2 cellular contexts compared by ENCODE assay signal in the genomic region with DNA sequence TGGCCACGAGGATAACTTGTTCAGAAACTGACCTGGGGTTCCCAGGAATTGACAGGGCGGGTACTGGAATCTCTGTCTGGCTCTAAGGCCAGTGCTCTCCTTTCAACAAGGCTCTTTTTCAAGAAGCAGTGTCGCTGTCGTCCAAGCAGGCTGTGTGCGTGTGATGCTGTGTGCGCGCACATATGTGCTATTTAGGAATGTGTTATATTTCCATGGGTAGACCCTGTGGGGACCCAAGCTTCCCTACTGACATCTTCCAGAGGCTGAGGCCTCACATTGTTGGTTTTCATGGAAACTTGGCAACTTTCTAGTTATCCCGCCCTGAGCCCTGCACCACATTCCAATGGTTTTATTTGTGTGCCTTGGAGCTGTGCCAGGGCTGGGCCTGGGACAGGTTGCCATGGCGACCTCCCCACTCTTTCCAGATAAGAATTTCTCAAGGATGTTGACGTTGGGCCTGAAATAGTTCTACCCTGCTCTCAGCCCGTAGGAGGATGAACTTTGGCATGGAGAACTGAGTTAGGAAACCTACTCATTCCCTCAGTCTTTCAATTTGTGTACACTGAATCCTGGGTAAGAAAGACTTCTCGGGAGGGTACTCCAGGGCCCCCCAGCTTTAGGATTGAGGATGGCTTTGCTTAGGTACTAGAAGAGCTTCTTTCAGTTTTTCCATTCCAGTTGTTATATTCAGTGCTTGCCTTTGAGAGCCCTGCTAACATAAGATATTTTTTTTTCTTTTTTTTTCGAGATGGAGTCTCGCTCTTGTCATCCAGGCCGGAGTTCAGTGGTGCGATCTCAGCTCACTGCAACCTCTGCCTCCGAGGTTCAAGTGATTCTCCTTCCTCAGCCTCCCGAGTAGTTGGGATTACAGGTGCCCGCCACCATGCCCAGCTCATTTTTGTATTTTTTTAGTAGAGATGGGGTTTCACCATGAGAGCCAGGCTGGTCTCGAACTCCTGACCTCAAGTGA.
A peak's percentile ranks its signal among the peaks of the same experiment; 100 is the strongest.
TF ChIP-seq lines count a peak whose summit lies in the region.

No MANE protein-coding gene starts in this region.

TF ChIP-seq in HEK293, 187 proteins besides CTCF, POLR2A, EP300 and RAD21 (continued from another document and continues in another):
- TF ChIP-seq ZNF654 (tag by site-specific recombination; IDR thresholded peaks at IDR 0.05; ENCODE audit: low read depth), result no peak
- TF ChIP-seq ZNF658 (tag by site-specific recombination; IDR thresholded peaks at IDR 0.05), result no peak
- TF ChIP-seq, protein P1, sequence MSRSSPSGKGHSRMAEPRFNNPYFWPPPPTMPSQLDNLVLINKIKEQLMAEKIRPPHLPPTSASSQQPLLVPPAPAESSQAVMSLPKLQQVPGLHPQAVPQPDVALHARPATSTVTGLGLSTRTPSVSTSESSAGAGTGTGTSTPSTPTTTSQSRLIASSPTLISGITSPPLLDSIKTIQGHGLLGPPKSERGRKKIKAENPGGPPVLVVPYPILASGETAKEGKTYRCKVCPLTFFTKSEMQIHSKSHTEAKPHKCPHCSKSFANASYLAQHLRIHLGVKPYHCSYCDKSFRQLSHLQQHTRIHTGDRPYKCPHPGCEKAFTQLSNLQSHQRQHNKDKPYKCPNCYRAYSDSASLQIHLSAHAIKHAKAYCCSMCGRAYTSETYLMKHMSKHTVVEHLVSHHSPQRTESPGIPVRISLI (tag by site-specific recombination; IDR thresholded peaks at IDR 0.05), result peak; percentile 70; the same call in 1 of the 2 replicates
- peak; percentile 83 for TF ChIP-seq EGR2 (tag by site-specific recombination; IDR thresholded peaks at IDR 0.05; ENCODE audit: low read depth)
- TF ChIP-seq, protein P2, sequence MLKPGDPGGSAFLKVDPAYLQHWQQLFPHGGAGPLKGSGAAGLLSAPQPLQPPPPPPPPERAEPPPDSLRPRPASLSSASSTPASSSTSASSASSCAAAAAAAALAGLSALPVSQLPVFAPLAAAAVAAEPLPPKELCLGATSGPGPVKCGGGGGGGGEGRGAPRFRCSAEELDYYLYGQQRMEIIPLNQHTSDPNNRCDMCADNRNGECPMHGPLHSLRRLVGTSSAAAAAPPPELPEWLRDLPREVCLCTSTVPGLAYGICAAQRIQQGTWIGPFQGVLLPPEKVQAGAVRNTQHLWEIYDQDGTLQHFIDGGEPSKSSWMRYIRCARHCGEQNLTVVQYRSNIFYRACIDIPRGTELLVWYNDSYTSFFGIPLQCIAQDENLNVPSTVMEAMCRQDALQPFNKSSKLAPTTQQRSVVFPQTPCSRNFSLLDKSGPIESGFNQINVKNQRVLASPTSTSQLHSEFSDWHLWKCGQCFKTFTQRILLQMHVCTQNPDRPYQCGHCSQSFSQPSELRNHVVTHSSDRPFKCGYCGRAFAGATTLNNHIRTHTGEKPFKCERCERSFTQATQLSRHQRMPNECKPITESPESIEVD (tag by site-specific recombination; IDR thresholded peaks at IDR 0.05), result peak; percentile 89
- TF ChIP-seq KLF7 (tag by site-specific recombination; IDR thresholded peaks at IDR 0.05; ENCODE audit: borderline replicate concordance), result no peak
- TF ChIP-seq ZNF133 (tag by site-specific recombination; IDR thresholded peaks at IDR 0.05), result no peak
- TF ChIP-seq, protein P3, sequence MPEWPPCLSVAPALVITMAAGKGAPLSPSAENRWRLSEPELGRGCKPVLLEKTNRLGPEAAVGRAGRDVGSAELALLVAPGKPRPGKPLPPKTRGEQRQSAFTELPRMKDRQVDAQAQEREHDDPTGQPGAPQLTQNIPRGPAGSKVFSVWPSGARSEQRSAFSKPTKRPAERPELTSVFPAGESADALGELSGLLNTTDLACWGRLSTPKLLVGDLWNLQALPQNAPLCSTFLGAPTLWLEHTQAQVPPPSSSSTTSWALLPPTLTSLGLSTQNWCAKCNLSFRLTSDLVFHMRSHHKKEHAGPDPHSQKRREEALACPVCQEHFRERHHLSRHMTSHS (tag by site-specific recombination; IDR thresholded peaks at IDR 0.05), result no peak
- TF ChIP-seq ZFP37 (tag by site-specific recombination; IDR thresholded peaks at IDR 0.05), result no peak
- no peak for TF ChIP-seq SP2 (tag by site-specific recombination; IDR thresholded peaks at IDR 0.05)
- no peak for TF ChIP-seq ZNF626 (tag by site-specific recombination; IDR thresholded peaks at IDR 0.05)
- no peak for TF ChIP-seq ZFP3 (tag by site-specific recombination; IDR thresholded peaks at IDR 0.05; ENCODE audit: low read depth)
- no peak for TF ChIP-seq ZNF549 (tag by site-specific recombination; IDR thresholded peaks at IDR 0.05)
- no peak for TF ChIP-seq ZNF16 (tag by site-specific recombination; IDR thresholded peaks at IDR 0.05; ENCODE audit: low read depth)
- no peak for TF ChIP-seq ZNF544 (tag by site-specific recombination; IDR thresholded peaks at IDR 0.05)
- TF ChIP-seq ZNF391 (tag by site-specific recombination; IDR thresholded peaks at IDR 0.05; ENCODE audit: borderline replicate concordance, low read depth), result no peak
- no peak for TF ChIP-seq ZNF514 (tag by site-specific recombination; IDR thresholded peaks at IDR 0.05)
- TF ChIP-seq, protein P4, sequence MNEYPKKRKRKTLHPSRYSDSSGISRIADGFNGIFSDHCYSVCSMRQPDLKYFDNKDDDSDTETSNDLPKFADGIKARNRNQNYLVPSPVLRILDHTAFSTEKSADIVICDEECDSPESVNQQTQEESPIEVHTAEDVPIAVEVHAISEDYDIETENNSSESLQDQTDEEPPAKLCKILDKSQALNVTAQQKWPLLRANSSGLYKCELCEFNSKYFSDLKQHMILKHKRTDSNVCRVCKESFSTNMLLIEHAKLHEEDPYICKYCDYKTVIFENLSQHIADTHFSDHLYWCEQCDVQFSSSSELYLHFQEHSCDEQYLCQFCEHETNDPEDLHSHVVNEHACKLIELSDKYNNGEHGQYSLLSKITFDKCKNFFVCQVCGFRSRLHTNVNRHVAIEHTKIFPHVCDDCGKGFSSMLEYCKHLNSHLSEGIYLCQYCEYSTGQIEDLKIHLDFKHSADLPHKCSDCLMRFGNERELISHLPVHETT (tag by site-specific recombination; IDR thresholded peaks at IDR 0.05), result no peak
- TF ChIP-seq ZNF169 (tag by site-specific recombination; IDR thresholded peaks at IDR 0.05), result no peak
- no peak for TF ChIP-seq ZNF529 (tag by site-specific recombination; IDR thresholded peaks at IDR 0.05; ENCODE audit: insufficient replicate concordance)
- TF ChIP-seq SCRT2 (tag by site-specific recombination; IDR thresholded peaks at IDR 0.05), result no peak
- no peak for TF ChIP-seq ZNF394 (tag by site-specific recombination; IDR thresholded peaks at IDR 0.05; ENCODE audit: borderline replicate concordance)
- TF ChIP-seq ZNF560 (tag by site-specific recombination; IDR thresholded peaks at IDR 0.05; ENCODE audit: borderline replicate concordance), result no peak
- TF ChIP-seq ZNF629 (tag by site-specific recombination; IDR thresholded peaks at IDR 0.05), result peak; percentile 74
- no peak for TF ChIP-seq ZSCAN23 (tag by site-specific recombination; IDR thresholded peaks at IDR 0.05)
- TF ChIP-seq, protein P5, sequence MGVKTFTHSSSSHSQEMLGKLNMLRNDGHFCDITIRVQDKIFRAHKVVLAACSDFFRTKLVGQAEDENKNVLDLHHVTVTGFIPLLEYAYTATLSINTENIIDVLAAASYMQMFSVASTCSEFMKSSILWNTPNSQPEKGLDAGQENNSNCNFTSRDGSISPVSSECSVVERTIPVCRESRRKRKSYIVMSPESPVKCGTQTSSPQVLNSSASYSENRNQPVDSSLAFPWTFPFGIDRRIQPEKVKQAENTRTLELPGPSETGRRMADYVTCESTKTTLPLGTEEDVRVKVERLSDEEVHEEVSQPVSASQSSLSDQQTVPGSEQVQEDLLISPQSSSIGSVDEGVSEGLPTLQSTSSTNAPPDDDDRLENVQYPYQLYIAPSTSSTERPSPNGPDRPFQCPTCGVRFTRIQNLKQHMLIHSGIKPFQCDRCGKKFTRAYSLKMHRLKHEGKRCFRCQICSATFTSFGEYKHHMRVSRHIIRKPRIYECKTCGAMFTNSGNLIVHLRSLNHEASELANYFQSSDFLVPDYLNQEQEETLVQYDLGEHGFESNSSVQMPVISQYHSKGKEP (tag by site-specific recombination; IDR thresholded peaks at IDR 0.05), result peak; percentile 81

TF ChIP-seq in WTC11, 78 proteins besides CTCF, POLR2A, EP300 and RAD21 (continued from another document):
- TF ChIP-seq, protein P6, sequence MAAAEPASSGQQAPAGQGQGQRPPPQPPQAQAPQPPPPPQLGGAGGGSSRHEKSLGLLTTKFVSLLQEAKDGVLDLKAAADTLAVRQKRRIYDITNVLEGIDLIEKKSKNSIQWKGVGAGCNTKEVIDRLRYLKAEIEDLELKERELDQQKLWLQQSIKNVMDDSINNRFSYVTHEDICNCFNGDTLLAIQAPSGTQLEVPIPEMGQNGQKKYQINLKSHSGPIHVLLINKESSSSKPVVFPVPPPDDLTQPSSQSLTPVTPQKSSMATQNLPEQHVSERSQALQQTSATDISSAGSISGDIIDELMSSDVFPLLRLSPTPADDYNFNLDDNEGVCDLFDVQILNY (CRISPR knock-in tag; IDR thresholded peaks at IDR 0.05), result no peak
- TF ChIP-seq CREM (CRISPR knock-in tag; IDR thresholded peaks at IDR 0.05), result no peak
- no peak for TF ChIP-seq ZNF416 (CRISPR knock-in tag; IDR thresholded peaks at IDR 0.05)
